ENCODE assay signal across 9 cellular contexts in the genomic region with DNA sequence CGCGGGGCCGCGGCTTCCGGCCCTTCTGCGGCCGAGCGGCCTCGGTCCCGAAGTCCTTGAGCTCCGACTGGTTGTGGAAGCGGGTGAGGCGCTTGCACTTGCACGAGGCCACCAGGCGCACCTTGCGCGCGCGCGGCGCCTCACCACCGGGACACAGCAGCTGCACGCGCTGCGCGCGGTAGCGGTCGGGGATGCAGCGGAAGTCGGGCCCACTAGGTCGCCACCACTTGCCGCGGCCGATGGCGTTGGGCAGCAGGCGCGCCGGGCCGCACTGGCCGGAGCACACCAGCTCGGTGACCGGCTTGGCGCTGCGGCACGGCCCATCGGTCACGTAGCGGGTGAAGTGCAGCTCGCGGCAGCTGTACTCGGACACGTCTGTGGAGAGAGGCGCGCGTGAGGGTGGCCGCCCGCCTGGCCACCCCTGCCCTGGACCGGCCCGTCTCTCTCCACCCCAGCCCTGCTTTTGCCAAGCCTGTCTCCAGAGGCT. TPM values are rescaled to one million over a fixed set of nuclear protein-coding genes. Genes with fewer than 3 reads are reported as not detected.
DNase-seq lines count a peak whose midpoint lies in the region; ATAC-seq and TF ChIP-seq lines count a peak whose summit lies in the region.
"Had no signal": no experiment of that assay in that cellular context is flagged by ENCODE, and none has a peak within 500 bp of the region (broad histone marks: within the 10 kb centered on the region; RNA-seq: fewer than 3 reads in every experiment).

No MANE protein-coding gene starts in this region.

- H3K9me3 Mint-ChIP-seq in CD8-positive, alpha-beta memory T cell = no peaks in the 10 kb centered on the region
- H3K9me3 Mint-ChIP-seq: activated B cell treated with CpG ODN at 0.5 μM for 24 hours had no signal

- no peak for TF ChIP-seq EP300 in ovary (IDR thresholded peaks at IDR 0.05)

- no peak for TF ChIP-seq CTCF in right lobe of liver (IDR thresholded peaks at IDR 0.05)
- no peak for TF ChIP-seq CTCF in ovary (IDR thresholded peaks at IDR 0.05)

- peaks cover 19 to 64% of the 10 kb centered on the region in 2 donors for H3K27me3 Mint-ChIP-seq in CD8-positive, alpha-beta memory T cell

- H3K27ac ChIP-seq in right lobe of liver (no peak overlapping the region), aorta (ENCODE audit: low read depth in 1 of 2, low read length in 2 of 2) (peak overlapping the region in 1 of 2 donors; percentile 4), ovary (no peak overlapping the region)
- no peak overlapping the region for H3K27ac ChIP-seq in CD8-positive, alpha-beta memory T cell (ENCODE audit: low read depth, low read length)

- no CpG with 5 or more reads among the region's 60 CpGs for WGBS in right lobe of liver (ENCODE audit: insufficient coverage, low coverage, low lambda C conversion rate, missing lambda C conversion rate)
- 28 to 36% methylated on average over 56 to 60 of the region's 60 CpGs for WGBS in aorta, 2 donors
- WGBS in ovary, 3 donors = 2 to 11% (median 2%) methylated on average over 38 to 60 of the region's 60 CpGs

- H3K27me3 ChIP-seq in right lobe of liver (peaks cover 0 to 9% of the 10 kb centered on the region in 2 donors), aorta (ENCODE audit: control insufficient read depth in 1 of 2, insufficient read depth in 2 of 2, low read length in 1 of 2) (no peaks in the 10 kb centered on the region), ovary (no peaks in the 10 kb centered on the region)
- peaks cover 6% of the 10 kb centered on the region for H3K27me3 ChIP-seq in CD8-positive, alpha-beta memory T cell (ENCODE audit: insufficient read depth, low read length, poor library complexity, severe bottlenecking)

- ATAC-seq in right lobe of liver = peak in 3 of 4 donors; percentile 37 to 55 (median 38)
- ATAC-seq in aorta (ENCODE audit: low FRiP score) = peak; percentile 15

- TF ChIP-seq POLR2A in right lobe of liver (IDR thresholded peaks at IDR 0.05) (no peak), ovary (IDR thresholded peaks at IDR 0.05) (no peak)

- CTCF ChIA-PET in CD8-positive, alpha-beta memory T cell (lab: Charles Lee) = interaction anchor here (1.2 to 13.1 kb wide), 3 partner anchors 9 to 58 kb away, joined by 3 to 335 read pairs (median 25); no protein-coding TSS in a partner anchor

- H3K4me1 ChIP-seq in right lobe of liver = peaks cover 0 to 6% (median 0%) of the 10 kb centered on the region in 4 donors
- no peaks in the 10 kb centered on the region for H3K4me1 ChIP-seq in aorta (ENCODE audit: control insufficient read depth in 1 of 2, insufficient read depth in 2 of 2, low read length in 2 of 2)
- H3K4me1 ChIP-seq in ovary (ENCODE audit: insufficient read depth) = peaks cover 4% of the 10 kb centered on the region
- H3K4me1 ChIP-seq in CD8-positive, alpha-beta memory T cell (ENCODE audit: insufficient read depth, low read length) = no peaks in the 10 kb centered on the region

- no peaks in the 10 kb centered on the region for H3K36me3 Mint-ChIP-seq in CD8-positive, alpha-beta memory T cell

- H3K4me3 ChIP-seq in right lobe of liver (no peak overlapping the region), aorta (ENCODE audit: low read length in 2 of 2) (no peak overlapping the region), ovary (no peak overlapping the region)
- H3K4me3 ChIP-seq in CD8-positive, alpha-beta memory T cell (ENCODE audit: low read length) = no peak overlapping the region

- H3K4me3 Mint-ChIP-seq in CD8-positive, alpha-beta memory T cell = no peak overlapping the region
- H3K4me3 Mint-ChIP-seq: activated B cell treated with CpG ODN at 0.5 μM for 24 hours had no signal

- DNase-seq in stimulated activated CD4-positive, alpha-beta T cell treated with anti-CD3 and anti-CD28 coated beads, Interleukin-1b, Interleukin-23, amount 100 ng/mL, for 48 hours = peak; percentile 10
- DNase-seq in stimulated activated CD4-positive, alpha-beta T cell treated with anti-CD3 and anti-CD28 coated beads, Interleukin-4, amount 100 ng/mL, for 4 hours = no peak
- DNase-seq in ecto neural progenitor cell (ENCODE audit: low spot score) = peak; percentile 85
- DNase-seq in right lobe of liver = no peak
- peak in 1 of 2 donors; percentile 82 for DNase-seq in aorta
- DNase-seq in ovary = no peak
- no peak for DNase-seq in CD8-positive, alpha-beta memory T cell
- DNase-seq in activated CD4-positive, CD25-positive, alpha-beta regulatory T cell (lab: John Stamatoyannopoulos, UW) = no peak
- DNase-seq: activated B cell treated with CpG ODN at 0.5 μM for 24 hours had no signal

- POLR2A ChIA-PET in CD8-positive, alpha-beta memory T cell (lab: Charles Lee) = no interaction called here

- no peaks in the 10 kb centered on the region for H3K9me3 ChIP-seq in right lobe of liver
- H3K9me3 ChIP-seq in aorta (ENCODE audit: control insufficient read depth, low read length) = no peaks in the 10 kb centered on the region
- no peaks in the 10 kb centered on the region for H3K9me3 ChIP-seq in ovary
- H3K9me3 ChIP-seq in CD8-positive, alpha-beta memory T cell (ENCODE audit: low read length) = no peaks in the 10 kb centered on the region

- H3K36me3 ChIP-seq in right lobe of liver (no peaks in the 10 kb centered on the region), aorta (ENCODE audit: control insufficient read depth in 1 of 2, insufficient read depth in 2 of 2, low read length in 1 of 2) (no peaks in the 10 kb centered on the region), ovary (no peaks in the 10 kb centered on the region)
- no peaks in the 10 kb centered on the region for H3K36me3 ChIP-seq in CD8-positive, alpha-beta memory T cell (ENCODE audit: insufficient read depth, low read length)

- peaks cover 6 to 9% (median 9%) of the 10 kb centered on the region in 3 donors for H3K4me1 Mint-ChIP-seq in CD8-positive, alpha-beta memory T cell
- H3K4me1 Mint-ChIP-seq: activated B cell treated with CpG ODN at 0.5 μM for 24 hours had no signal

- no peak overlapping the region for H3K27ac Mint-ChIP-seq in CD8-positive, alpha-beta memory T cell
- H3K27ac Mint-ChIP-seq: activated B cell treated with CpG ODN at 0.5 μM for 24 hours had no signal

- intact Hi-C loops in right lobe of liver (cut with DNase I) = loop anchor here (5.0 to 10.0 kb wide), 2 partner anchors 63 to 181 kb away; no protein-coding TSS in a partner anchor
- intact Hi-C loops in aorta (cut with DNase I) = loop anchor here in 1 of 2 donors (5.0 kb wide), 1 partner anchor 178 kb away; no protein-coding TSS in a partner anchor
- intact Hi-C loops in ovary (cut with DNase I) = loop anchor here in 3 of 4 donors (5.0 to 10.0 kb wide), 3 partner anchors 43 to 181 kb away; no protein-coding TSS in a partner anchor

RNA-seq across cellular contexts. Expression of a gene that starts 3.2 kb away (rescaled TPM):
- total RNA-seq in right lobe of liver = not detected
- total RNA-seq in aorta = 10 to 100 TPM; 21.7 to 34.3 TPM
- polyA plus RNA-seq in aorta = 10 to 100 TPM in 1 of 2 donors, 1 to 10 TPM in 1; 4.8 to 18.2 TPM
- not detected for total RNA-seq in ovary
- under 1 TPM in 1 of 2 donors, not detected in 1; 0.30 TPM for polyA plus RNA-seq in ovary
- not detected for total RNA-seq in CD8-positive, alpha-beta memory T cell
- polyA plus RNA-seq in CD8-positive, alpha-beta memory T cell = not detected
- total RNA-seq: activated B cell treated with CpG ODN at 0.5 μM for 24 hours had no signal

RNA-seq across cellular contexts. Expression of a gene that starts 23.3 kb away (rescaled TPM):
- total RNA-seq in right lobe of liver = 10 to 100 TPM; 75.1 to 97.2 (median 87.7) TPM
- 100 to 1,000 TPM; 110 to 112 TPM for total RNA-seq in aorta
- polyA plus RNA-seq in aorta = 100 to 1,000 TPM in 1 of 2 donors, 10 to 100 TPM in 1; 68.3 to 123 TPM
- 10 to 100 TPM; 14.2 to 38.7 (median 33.0) TPM for total RNA-seq in ovary
- 10 to 100 TPM; 13.4 to 60.4 TPM for polyA plus RNA-seq in ovary
- total RNA-seq in CD8-positive, alpha-beta memory T cell = 10 to 100 TPM; 14.0 to 14.4 TPM
- 7.7 TPM for polyA plus RNA-seq in CD8-positive, alpha-beta memory T cell

RNA-seq across cellular contexts. Expression of a gene that starts 24.8 kb away (rescaled TPM):
- total RNA-seq in right lobe of liver (not detected), aorta (not detected), ovary (under 1 TPM in 1 of 7 donors, not detected in 6; 0.15 TPM)
- polyA plus RNA-seq in aorta (under 1 TPM in 1 of 2 donors, not detected in 1; 0.25 TPM), ovary (not detected)
- not detected for total RNA-seq in CD8-positive, alpha-beta memory T cell
- polyA plus RNA-seq in CD8-positive, alpha-beta memory T cell = not detected
- total RNA-seq: activated B cell treated with CpG ODN at 0.5 μM for 24 hours had no signal

Comparison
In these comparisons a context has a peak if more than half of its experiments do, and no peak if none do; other contexts are left out.
1. DNase-seq: peak in stimulated activated CD4-positive, alpha-beta T cell treated with anti-CD3 and anti-CD28 coated beads, Interleukin-1b, Interleukin-23, amount 100 ng/mL, for 48 hours (single experiment) and ecto neural progenitor cell (single experiment); none in stimulated activated CD4-positive, alpha-beta T cell treated with anti-CD3 and anti-CD28 coated beads, Interleukin-4, amount 100 ng/mL, for 4 hours (0 of 2), right lobe of liver (0 of 3), ovary (0 of 5), CD8-positive, alpha-beta memory T cell (0 of 5) and activated CD4-positive, CD25-positive, alpha-beta regulatory T cell (0 of 4).
2. RNA of a gene that starts 3.2 kb away (total RNA-seq): 21.7 to 34.3 TPM in aorta; not detected in right lobe of liver, not detected in ovary and not detected in CD8-positive, alpha-beta memory T cell; every median in the first group is over 10 times any median in the second.